ENCODE assay signal across 12 cellular contexts in the genomic region with DNA sequence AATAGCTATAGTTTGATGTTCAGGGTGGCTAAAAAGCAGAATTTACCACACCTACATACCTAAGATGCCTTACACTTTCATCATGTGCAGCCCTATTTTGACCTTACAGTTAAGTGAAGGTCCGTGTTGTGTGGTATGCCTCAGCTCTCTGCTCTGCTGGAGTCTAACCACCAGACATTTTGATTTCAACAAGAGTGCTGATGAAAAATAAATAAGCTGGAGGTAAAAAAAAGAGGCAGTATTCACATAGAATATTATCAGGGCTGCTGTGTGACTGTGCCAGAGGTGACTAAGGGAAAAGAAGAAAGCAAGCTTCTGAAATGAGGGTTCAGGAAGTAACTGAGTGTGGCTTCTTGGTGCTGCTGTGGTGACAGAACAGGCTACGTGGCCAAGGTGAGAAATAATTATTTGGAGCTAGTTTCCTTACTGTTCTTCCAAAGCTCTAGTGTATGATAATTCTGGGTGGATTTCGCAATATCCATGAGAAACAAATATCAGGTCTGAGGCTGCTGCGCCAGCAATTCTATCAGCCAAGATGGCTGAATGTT.
DNase-seq lines count a peak whose midpoint lies in the region; ATAC-seq and TF ChIP-seq lines count a peak whose summit lies in the region.
"Had no signal": no experiment of that assay in that cellular context is flagged by ENCODE, and none has a peak within 500 bp of the region (broad histone marks: within the 10 kb centered on the region; RNA-seq: fewer than 3 reads in every experiment).

No MANE protein-coding gene starts in this region.

- peak; percentile 63 for DNase-seq in HCEC 1CT
- peak; percentile 80 for DNase-seq in amniotic epithelial cell (ENCODE audit: low read depth)
- DNase-seq in iris pigment epithelial cell (ENCODE audit: low read depth), result peak; percentile 81
- DNase-seq in retinal pigment epithelial cell (ENCODE audit: low read depth), result peak; percentile 59
- no peak for DNase-seq in posterior cingulate gyrus
- no peak for DNase-seq in HuH-7 (ENCODE audit: low spot score)
- DNase-seq in NCI-H526 treated with DMSO at 0.1 percent for 48 hours (lab: John Stamatoyannopoulos, UW), result no peak
- DNase-seq: endodermal cell, hypothalamus, naive B cell, NCI-H1417 treated with DMSO at 0.1 percent for 48 hours had no signal

- no peak overlapping the region for H3K4me3 ChIP-seq in retinal pigment epithelial cell (ENCODE audit: low read length)

- intact Hi-C loops in posterior cingulate gyrus (cut with DNase I), result no loop called here

- no peak for TF ChIP-seq CTCF in retinal pigment epithelial cell (conservative IDR thresholded peaks at IDR 0.05; ENCODE audit: low read depth, low read length)

- ATAC-seq in GM18511 (IDR thresholded peaks at IDR 0.05; ENCODE audit: unreplicated experiment), result no peak

Comparison
In these comparisons a context has a peak if more than half of its experiments do, and no peak if none do; other contexts are left out.
1. DNase-seq: peak in HCEC 1CT (single experiment), amniotic epithelial cell (single experiment), iris pigment epithelial cell (single experiment) and retinal pigment epithelial cell (single experiment); none in posterior cingulate gyrus (0 of 10), HuH-7 (single experiment) and NCI-H526 treated with DMSO at 0.1 percent for 48 hours (single experiment).